In the genomic region with DNA sequence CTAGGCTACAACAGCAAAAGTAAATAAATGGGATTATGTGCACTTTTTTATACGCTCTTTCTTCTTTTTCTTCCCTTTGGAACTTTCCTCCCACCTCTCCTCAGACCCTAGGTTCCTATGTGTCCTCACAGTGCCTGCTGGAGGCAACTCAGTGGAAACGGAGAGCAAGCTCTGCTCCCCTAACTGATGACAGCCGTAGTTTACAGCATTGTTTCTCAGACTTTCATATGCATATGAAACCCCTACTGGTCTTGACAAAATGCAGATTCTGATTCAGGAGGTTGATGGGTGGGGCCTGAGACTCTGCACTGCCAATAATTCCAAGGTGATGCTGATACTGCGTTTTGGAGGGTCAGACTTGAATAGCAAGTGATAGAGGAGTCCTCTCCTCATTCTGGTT, we compare ENCODE assay signal across 15 cellular contexts. TPM values are rescaled to one million over a fixed set of nuclear protein-coding genes. Genes with fewer than 3 reads are reported as not detected.
DNase-seq lines count a peak whose midpoint lies in the region; ATAC-seq and TF ChIP-seq lines count a peak whose summit lies in the region.
"Had no signal": no experiment of that assay in that cellular context is flagged by ENCODE, and none has a peak within 500 bp of the region (broad histone marks: within the 10 kb centered on the region; RNA-seq: fewer than 3 reads in every experiment).

No MANE protein-coding gene starts in this region.

- no peak overlapping the region for H2AFZ ChIP-seq in GM23338

- H3F3A ChIP-seq in GM23338 (replicated peaks; ENCODE audit: low read depth), result no peaks in the 10 kb centered on the region

- POLR2A ChIA-PET in A673 (lab: Charles Lee; ENCODE audit: low non-redundant PET), result no interaction called here

- no peak overlapping the region for H3K4me3 Mint-ChIP-seq in GM23338
- H3K4me3 Mint-ChIP-seq: CD14-positive monocyte; CD8-positive, alpha-beta T cell had no signal

- H3K27ac Mint-ChIP-seq in GM23338, result no peak overlapping the region
- H3K27ac Mint-ChIP-seq: CD14-positive monocyte; CD8-positive, alpha-beta T cell had no signal

- CTCF ChIA-PET in A673 (lab: Charles Lee), result no interaction called here

- H3K4me2 ChIP-seq in GM23338, result no peak overlapping the region

- no peak; a peak in 1 of 4 replicates for TF ChIP-seq CTCF in GM23338 (conservative IDR thresholded peaks at IDR 0.05; ENCODE audit: low read depth in 2 of 2)
- no peak for TF ChIP-seq CTCF in epithelial cell of esophagus (IDR thresholded peaks at IDR 0.05; ENCODE audit: insufficient read depth, low read depth, low read length, missing control alignments)
- TF ChIP-seq CTCF in A673 (conservative IDR thresholded peaks at IDR 0.05; ENCODE audit: low read depth, low read length), result no peak

- H3K4me3 ChIP-seq in GM23338 (no peak overlapping the region), SK-N-MC (no peak overlapping the region), epithelial cell of esophagus (ENCODE audit: low read length) (no peak overlapping the region), A673 (ENCODE audit: low read depth, low read length, poor library complexity, severe bottlenecking) (no peak overlapping the region)
- H3K4me3 ChIP-seq: K562 had no signal

- ATAC-seq in GM23338 (peak; percentile 99), HG02970 (IDR thresholded peaks at IDR 0.05; ENCODE audit: low FRiP score, unreplicated experiment) (no peak)
- ATAC-seq: CD8-positive, alpha-beta T cell; HCT116; K562 had no signal

- H3K4me1 ChIP-seq in GM23338 (ENCODE audit: insufficient read depth) (peaks cover 4% of the 10 kb centered on the region), A673 (ENCODE audit: insufficient read depth, low read length, poor library complexity, severe bottlenecking) (peaks cover 46% of the 10 kb centered on the region)

- no peaks in the 10 kb centered on the region for H4K20me1 ChIP-seq in GM23338 (replicated peaks; ENCODE audit: insufficient read depth)

- no peaks in the 10 kb centered on the region for H3K9me3 Mint-ChIP-seq in GM23338
- H3K9me3 Mint-ChIP-seq: CD8-positive, alpha-beta T cell had no signal

- intact Hi-C loops in A673 (cut with micrococcal nuclease; ENCODE audit: unreplicated experiment), result no loop called here

- H3K79me2 ChIP-seq in GM23338 (replicated peaks; ENCODE audit: insufficient read depth), result no peaks in the 10 kb centered on the region

- no TSS peak for BruUV-seq in A673 (replicated peaks; lab: Mats Ljungman, UMichigan)

- H3K36me3 Mint-ChIP-seq in GM23338 (ENCODE audit: low read depth), result no peaks in the 10 kb centered on the region
- H3K36me3 Mint-ChIP-seq: CD8-positive, alpha-beta T cell had no signal

- H3K4me1 Mint-ChIP-seq in GM23338, result peaks cover 14% of the 10 kb centered on the region
- H3K4me1 Mint-ChIP-seq: CD14-positive monocyte had no signal

- no peaks in the 10 kb centered on the region; the same call in 1 of the 2 replicates for H3K9me3 ChIP-seq in SK-N-MC (ENCODE audit: low read depth, low read length)
- H3K9me3 ChIP-seq in A673 (ENCODE audit: low read depth, low read length, poor library complexity, severe bottlenecking), result no peaks in the 10 kb centered on the region

- H3K27me3 ChIP-seq in GM23338 (ENCODE audit: insufficient read depth) (peaks cover 22% of the 10 kb centered on the region; the same call in 1 of the 2 replicates), A673 (replicated peaks; ENCODE audit: insufficient read depth, low read depth, low read length, poor library complexity) (no peaks in the 10 kb centered on the region)

- peaks cover 7% of the 10 kb centered on the region for H3K27me3 Mint-ChIP-seq in GM23338 (ENCODE audit: insufficient read depth, low read depth, poor library complexity)

- H3K36me3 ChIP-seq in GM23338 (ENCODE audit: insufficient read depth), result no peaks in the 10 kb centered on the region
- H3K36me3 ChIP-seq in SK-N-MC (ENCODE audit: insufficient read depth, low read length), result 0 out of 2 replicates have a peak, but pooled peaks cover 8% of the 10 kb centered on the region
- H3K36me3 ChIP-seq in A673 (ENCODE audit: insufficient read depth, low read length, poor library complexity, severe bottlenecking), result no peaks in the 10 kb centered on the region

- H3K27ac ChIP-seq in GM23338 (ENCODE audit: low read depth) (no peak overlapping the region), SK-N-MC (peak overlapping the region; percentile 19), A673 (ENCODE audit: low read depth, low read length, poor library complexity, severe bottlenecking) (no peak overlapping the region)

- DNase-seq in GM23338 (ENCODE audit: low spot score) (peak; percentile 66), SK-N-MC (ENCODE audit: low read depth, low spot score) (no peak), epithelial cell of esophagus (ENCODE audit: low read depth) (peak; percentile 10), iPS-NIHi7 (ENCODE audit: extremely low spot score) (peak; percentile 29), A673 (ENCODE audit: low spot score) (no peak), cortex of kidney (lab: John Stamatoyannopoulos, UW) (no peak), AG08396 (ENCODE audit: low spot score) (no peak)
- DNase-seq: CD8-positive, alpha-beta T cell; COR-L47; DMS153; GOT3 had no signal

- H3K9me2 ChIP-seq in GM23338 (ENCODE audit: insufficient read depth), result no peaks in the 10 kb centered on the region; the same call in 1 of the 2 replicates

- no peak overlapping the region for H3K9ac ChIP-seq in SK-N-MC (ENCODE audit: insufficient read length)

TF ChIP-seq in GM23338, 12 proteins besides CTCF, POLR2A, EP300 and RAD21 (continues in another document):
- TF ChIP-seq ZNF331 (CRISPR knock-in tag; IDR thresholded peaks at IDR 0.05; ENCODE audit: low read depth) (no peak), EZH2phosphoT487 (IDR thresholded peaks at IDR 0.05; ENCODE audit: unreplicated experiment) (no peak), STAT1 (IDR thresholded peaks at IDR 0.05; ENCODE audit: unreplicated experiment) (no peak), CREB1 (CRISPR knock-in tag; IDR thresholded peaks at IDR 0.05; ENCODE audit: low read depth) (no peak)
- TF ChIP-seq, protein P1, sequence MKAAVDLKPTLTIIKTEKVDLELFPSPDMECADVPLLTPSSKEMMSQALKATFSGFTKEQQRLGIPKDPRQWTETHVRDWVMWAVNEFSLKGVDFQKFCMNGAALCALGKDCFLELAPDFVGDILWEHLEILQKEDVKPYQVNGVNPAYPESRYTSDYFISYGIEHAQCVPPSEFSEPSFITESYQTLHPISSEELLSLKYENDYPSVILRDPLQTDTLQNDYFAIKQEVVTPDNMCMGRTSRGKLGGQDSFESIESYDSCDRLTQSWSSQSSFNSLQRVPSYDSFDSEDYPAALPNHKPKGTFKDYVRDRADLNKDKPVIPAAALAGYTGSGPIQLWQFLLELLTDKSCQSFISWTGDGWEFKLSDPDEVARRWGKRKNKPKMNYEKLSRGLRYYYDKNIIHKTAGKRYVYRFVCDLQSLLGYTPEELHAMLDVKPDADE (IDR thresholded peaks at IDR 0.05), result no peak

RNA-seq across cellular contexts. Expression of a gene that starts 34.3 kb away (rescaled TPM):
- total RNA-seq in GM23338 (2014; rRNA removed; shearing (Covaris generic)), result 8.7 and 17.2 TPM in 2 replicates
- 1.6 and 2.7 TPM in 2 replicates for polyA plus RNA-seq in GM23338 (2016; fragmentation: Nextera tagmentation; extraction: Ambion mirVana)
- 134 and 182 TPM in 2 replicates for total RNA-seq in A673 (2021)
- polyA plus RNA-seq: CD14-positive monocyte had no signal

Comparison
In these comparisons a context has a peak if more than half of its experiments do, and no peak if none do; other contexts are left out.
1. DNase-seq: peak in GM23338 (single experiment), epithelial cell of esophagus (single experiment) and iPS-NIHi7 (single experiment); none in SK-N-MC (single experiment), A673 (single experiment), cortex of kidney (single experiment) and AG08396 (single experiment).